Comparison of ENCODE assay signal across 28 cellular contexts in the genomic region with DNA sequence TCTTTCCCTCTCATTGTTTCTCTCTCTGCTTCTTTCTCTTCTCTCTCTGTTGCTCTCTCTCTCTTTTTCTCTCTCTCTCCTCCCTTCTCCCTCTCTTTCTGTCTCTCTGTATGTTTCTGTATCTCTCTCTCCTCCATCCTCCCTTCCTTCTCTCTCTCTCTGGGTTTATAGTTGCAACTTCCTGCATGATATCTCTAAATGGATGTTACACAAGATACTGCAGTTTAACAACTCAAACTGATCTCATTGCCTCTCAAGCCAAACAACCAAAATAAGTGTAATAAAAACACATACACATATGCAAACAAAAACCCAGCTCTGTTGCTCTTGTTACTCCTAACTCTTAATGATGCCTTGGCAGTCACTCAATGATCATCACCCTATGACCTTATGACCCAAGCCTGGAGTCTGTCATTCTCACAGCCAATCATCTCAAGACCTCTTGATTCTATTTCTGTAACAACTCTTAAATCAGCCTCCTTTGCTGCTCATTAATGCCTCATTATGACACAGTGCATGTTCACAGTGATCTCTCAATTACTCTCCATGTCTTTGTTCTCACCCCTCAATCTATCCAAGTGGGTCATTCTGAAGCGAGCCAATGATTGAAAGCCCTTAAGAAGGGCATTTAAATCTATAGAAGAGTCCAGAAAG.
DNase-seq lines count a peak whose midpoint lies in the region; ATAC-seq and TF ChIP-seq lines count a peak whose summit lies in the region.
"Had no signal": no experiment of that assay in that cellular context is flagged by ENCODE, and none has a peak within 500 bp of the region (broad histone marks: within the 10 kb centered on the region; RNA-seq: fewer than 3 reads in every experiment).

No MANE protein-coding gene starts in this region.

- TF ChIP-seq EP300 in gastroesophageal sphincter (IDR thresholded peaks at IDR 0.05), result no peak

- no peak overlapping the region for H3K4me3 ChIP-seq in choroid plexus epithelial cell (ENCODE audit: low read depth, low read length)
- no peak overlapping the region for H3K4me3 ChIP-seq in left lung
- H3K4me3 ChIP-seq in gastroesophageal sphincter, result no peak overlapping the region
- H3K4me3 ChIP-seq in lower lobe of right lung, result no peak overlapping the region
- H3K4me3 ChIP-seq: right atrium auricular region, upper lobe of left lung had no signal

- intact Hi-C loops in left lung (cut with DNase I), result no loop called here
- intact Hi-C loops in lower lobe of right lung (cut with DNase I), result no loop called here

- peak; percentile 45 for ATAC-seq in left lung
- ATAC-seq in gastroesophageal sphincter, result no peak
- no peak for ATAC-seq in lower lobe of right lung
- ATAC-seq: activated T-cell treated with anti-CD3 and anti-CD28 coated beads, Interleukin-2, amount 50 U/mL, for 4 hours; natural killer cell treated with Interleukin-12 subunit alpha and Interleukin-12 subunit beta and Interleukin-15 and Interleukin-18, amount 100 ng/mL, for 72 hours; stimulated activated effector memory CD8-positive, alpha-beta T cell treated with anti-CD3 and anti-CD28 coated beads, Interleukin-12 subunit alpha, Interleukin-12 subunit beta, amount 100 ng/mL, for 72 hours; WTC11 had no signal

- H3K9me3 ChIP-seq in left lung (no peaks in the 10 kb centered on the region), gastroesophageal sphincter (no peaks in the 10 kb centered on the region), lower lobe of right lung (no peaks in the 10 kb centered on the region)
- H3K9me3 ChIP-seq: Caco-2, right atrium auricular region, upper lobe of left lung had no signal

- no peak for TF ChIP-seq POLR2A in gastroesophageal sphincter (IDR thresholded peaks at IDR 0.05)

- H3K36me3 ChIP-seq in left lung (no peaks in the 10 kb centered on the region), gastroesophageal sphincter (no peaks in the 10 kb centered on the region), lower lobe of right lung (no peaks in the 10 kb centered on the region)
- H3K36me3 ChIP-seq: right atrium auricular region, upper lobe of left lung had no signal

- H3K27me3 ChIP-seq in left lung, result no peaks in the 10 kb centered on the region
- H3K27me3 ChIP-seq in gastroesophageal sphincter, result no peaks in the 10 kb centered on the region
- H3K27me3 ChIP-seq in lower lobe of right lung (ENCODE audit: low read depth), result no peaks in the 10 kb centered on the region
- H3K27me3 ChIP-seq: right atrium auricular region, upper lobe of left lung had no signal

- DNase-seq in AML-193 (lab: John Stamatoyannopoulos, UW) (peak; percentile 11 to 17), GM04503 (ENCODE audit: low read depth) (peak; percentile 41), choroid plexus epithelial cell (ENCODE audit: low read depth) (peak; percentile 50), left lung (no peak), DMS53 treated with DMSO at 0.1 percent for 48 hours (lab: John Stamatoyannopoulos, UW; ENCODE audit: unreplicated experiment) (no peak), lower lobe of right lung (no peak), DMS 273 (lab: John Stamatoyannopoulos, UW; ENCODE audit: unreplicated experiment) (no peak)
- DNase-seq: activated CD4-positive, alpha-beta T cell treated with anti-CD3 and anti-CD28 coated beads, Interleukin-2, amount 10 ng/mL, durations not matched to agents 7 days and 5 days; activated gamma-delta T cell treated with Interleukin-2 at 50 U/mL for 16 hours; activated T-cell treated with anti-CD3 and anti-CD28 coated beads, Interleukin-2, amount 50 U/mL, for 4 hours; C1 segment of cervical spinal cord; Caco-2; NCI-H1048; NCI-H1694; NCI-H2171 treated with DMSO at 0.1 percent for 48 hours; NCI-H510A treated with DMSO at 0.1 percent for 48 hours; Right ventricle myocardium superior; stimulated activated CD4-positive, alpha-beta T cell treated with anti-CD3 and anti-CD28 coated beads, Interleukin-4, amount 100 ng/mL, for 24 hours; substantia nigra; SW 1271; T-helper 9 cell; upper lobe of left lung had no signal

- H3K4me1 ChIP-seq in left lung (peaks cover 0 to 14% of the 10 kb centered on the region in 2 donors), gastroesophageal sphincter (peaks cover 0 to 15% (median 4%) of the 10 kb centered on the region in 3 donors), lower lobe of right lung (no peaks in the 10 kb centered on the region)
- H3K4me1 ChIP-seq: Caco-2, parathyroid adenoma, right atrium auricular region, upper lobe of left lung had no signal

- WGBS in gastroesophageal sphincter (ENCODE audit: low coverage in 1 of 2), 2 donors, result 57% methylated on average over 1 of the region's 1 CpG; no CpG with 5 or more reads in 1 of the 2 donors

- no peak for TF ChIP-seq CTCF in choroid plexus epithelial cell (conservative IDR thresholded peaks at IDR 0.05; ENCODE audit: low read depth, low read length)
- TF ChIP-seq CTCF in left lung (IDR thresholded peaks at IDR 0.05), result no peak
- TF ChIP-seq CTCF in gastroesophageal sphincter (IDR thresholded peaks at IDR 0.05), result no peak
- no peak for TF ChIP-seq CTCF in lower lobe of right lung (IDR thresholded peaks at IDR 0.05)

- H3K27ac ChIP-seq in left lung (peak overlapping the region in 1 of 2 donors; percentile 70), gastroesophageal sphincter (no peak overlapping the region), lower lobe of right lung (no peak overlapping the region)
- H3K27ac ChIP-seq: parathyroid adenoma, right atrium auricular region, upper lobe of left lung had no signal

Comparison
In these comparisons a context has a peak if more than half of its experiments do, and no peak if none do; other contexts are left out.
1. DNase-seq: peak in AML-193 (2 of 2), GM04503 (single experiment) and choroid plexus epithelial cell (single experiment); none in left lung (0 of 2), DMS53 treated with DMSO at 0.1 percent for 48 hours (single experiment), lower lobe of right lung (single experiment) and DMS 273 (single experiment).